22 cellular contexts compared by ENCODE assay signal in genomic region chr14:49653508-49653907, GRCh38. TPM values are rescaled to one million over a fixed set of nuclear protein-coding genes. Genes with fewer than 3 reads are reported as not detected.
DNase-seq lines count a peak whose midpoint lies in the region; ATAC-seq, FAIRE-seq and TF ChIP-seq lines count a peak whose summit lies in the region.
"Had no signal": no experiment of that assay in that cellular context is flagged by ENCODE, and none has a peak within 500 bp of the region (broad histone marks: within the 10 kb centered on the region; RNA-seq: fewer than 3 reads in every experiment).

No MANE protein-coding gene starts in this region.

- no peak overlapping the region for H2BK12ac ChIP-seq in H9 (ENCODE audit: insufficient read length, low read depth, low read length)

- TF ChIP-seq POLR2A in GM18505 (IDR thresholded peaks at IDR 0.05; ENCODE audit: borderline replicate concordance, extremely low read depth, insufficient read depth, insufficient read length), result no peak

- no peak overlapping the region for H2BK5ac ChIP-seq in H9 (ENCODE audit: insufficient read length, low read length)

- H2AFZ ChIP-seq in H9 (ENCODE audit: low read length), result no peak overlapping the region
- H2AFZ ChIP-seq: GM23338 had no signal

- H3K27me3 Mint-ChIP-seq in WTC11 (ENCODE audit: low read depth) (no peaks in the 10 kb centered on the region), H9 (ENCODE audit: low read depth) (no peaks in the 10 kb centered on the region)
- H3K27me3 Mint-ChIP-seq: CD4-positive, alpha-beta memory T cell had no signal

- H3K4me3 ChIP-seq in psoas muscle, result no peak overlapping the region
- H3K4me3 ChIP-seq: A549, GM23338, HAP-1 had no signal

- no peak overlapping the region for H3K18ac ChIP-seq in H9 (ENCODE audit: insufficient read length, low read depth, low read length)

- no peaks in the 10 kb centered on the region for H3K27me3 ChIP-seq in H9 (ENCODE audit: insufficient read depth, low read length)
- H3K27me3 ChIP-seq in psoas muscle (ENCODE audit: insufficient read depth in 3 of 3, low read length in 2 of 3), result no peaks in the 10 kb centered on the region

- no peaks in the 10 kb centered on the region for H3K23me2 ChIP-seq in H9 (ENCODE audit: insufficient read length, low read depth, low read length, poor library complexity, severe bottlenecking)

- peak; percentile 32 for DNase-seq in Right ventricle myocardium inferior (ENCODE audit: missing footprints)
- no peak for DNase-seq in left ventricle myocardium superior
- no peak for DNase-seq in WTC11 (ENCODE audit: low spot score)
- DNase-seq in H9, result no peak
- no peak for DNase-seq in psoas muscle
- DNase-seq: ACHN; AML-193; C1 segment of cervical spinal cord; Calu3; CD4-positive, alpha-beta memory T cell; COR-L47; DMS53; DMS79 treated with DMSO at 0.1 percent for 48 hours; HFFc6 had no signal

- H3K4me1 Mint-ChIP-seq in WTC11 (no peaks in the 10 kb centered on the region), H9 (no peaks in the 10 kb centered on the region)
- H3K4me1 Mint-ChIP-seq: GM23338 had no signal

- no peak overlapping the region for H3K27ac Mint-ChIP-seq in WTC11
- no peak overlapping the region; a peak in 1 of 7 replicates for H3K27ac Mint-ChIP-seq in H9
- H3K27ac Mint-ChIP-seq: GM23338, HFFc6 had no signal

- no peaks in the 10 kb centered on the region for H3K79me1 ChIP-seq in H9 (ENCODE audit: insufficient read depth, low read depth, low read length, poor library complexity, severe bottlenecking)

- no peak overlapping the region for H4K8ac ChIP-seq in H9 (replicated peaks; ENCODE audit: insufficient read length, low read depth, low read length)

- H3K14ac ChIP-seq in H9 (ENCODE audit: insufficient read depth, low read length), result no peak overlapping the region

- no peak overlapping the region for H3K4me2 ChIP-seq in H9 (ENCODE audit: insufficient read depth, insufficient read length, low read length)
- H3K4me2 ChIP-seq: A549, GM23338 had no signal

- H3K9me3 ChIP-seq in H9 (ENCODE audit: control insufficient read depth, low read depth, low read length) (no peaks in the 10 kb centered on the region), psoas muscle (no peaks in the 10 kb centered on the region)
- H3K9me3 ChIP-seq: A549, HAP-1 had no signal

- H3K36me3 ChIP-seq in psoas muscle (ENCODE audit: insufficient read depth in 1 of 2, low read depth in 1 of 2), result no peaks in the 10 kb centered on the region

- CTCF ChIA-PET in WTC11 (lab: Charles Lee), result no interaction called here

- peaks cover 16% of the 10 kb centered on the region for H3K36me3 Mint-ChIP-seq in WTC11
- H3K36me3 Mint-ChIP-seq in H9 (ENCODE audit: insufficient read depth in 1 of 3, low read depth in 3 of 3), result peaks cover 6 to 28% (median 23%) of the 10 kb centered on the region in 3 experiments; a peak in 6 of 7 replicates
- H3K36me3 Mint-ChIP-seq: CD4-positive, alpha-beta memory T cell had no signal

- FAIRE-seq in endometrium (lab: Jason Lieb, UNC), result peak; percentile 8
- FAIRE-seq: A549, GM12892, GM19239 had no signal

- TF ChIP-seq CTCF in WTC11 (IDR thresholded peaks at IDR 0.05) (no peak), H9 (conservative IDR thresholded peaks at IDR 0.05) (no peak), psoas muscle (IDR thresholded peaks at IDR 0.05) (no peak)

- no peak overlapping the region for H3K9ac ChIP-seq in H9 (ENCODE audit: extremely low read depth, insufficient read length, low read length)

- POLR2A ChIA-PET in WTC11 (lab: Charles Lee), result no interaction called here

- no peak for ATAC-seq in Right ventricle myocardium inferior
- ATAC-seq in left ventricle myocardium superior, result no peak
- no peak for ATAC-seq in WTC11
- no peak for ATAC-seq in GM18505 (IDR thresholded peaks at IDR 0.05; ENCODE audit: unreplicated experiment)
- no peak for ATAC-seq in psoas muscle
- ATAC-seq: A549, GM23338 had no signal

- H2BK20ac ChIP-seq in H9 (ENCODE audit: low read depth, low read length, poor library complexity, severe bottlenecking), result no peak overlapping the region

- no peak overlapping the region for H3K4me3 Mint-ChIP-seq in WTC11
- H3K4me3 Mint-ChIP-seq in H9, result no peak overlapping the region
- H3K4me3 Mint-ChIP-seq: CD4-positive, alpha-beta memory T cell; GM23338; HFFc6 had no signal

- H2BK15ac ChIP-seq in H9 (ENCODE audit: low read depth, low read length), result no peak overlapping the region

- H4K91ac ChIP-seq in H9 (ENCODE audit: insufficient read length, low read depth, low read length), result no peak overlapping the region

- H4K5ac ChIP-seq in H9 (ENCODE audit: insufficient read length, low read depth, low read length), result no peak overlapping the region

- no peak overlapping the region for H3K56ac ChIP-seq in H9 (ENCODE audit: insufficient read length, low read depth, low read length)

- H3K4ac ChIP-seq in H9 (ENCODE audit: low read depth, low read length), result no peak overlapping the region

- H4K20me1 ChIP-seq in H9 (ENCODE audit: control insufficient read depth, insufficient read depth, insufficient read length), result no peaks in the 10 kb centered on the region

- no peak overlapping the region for H2BK120ac ChIP-seq in H9 (ENCODE audit: low read depth, low read length, poor library complexity, severe bottlenecking)

- no peak overlapping the region for H3T11ph ChIP-seq in H9 (ENCODE audit: low read length)

- no peaks in the 10 kb centered on the region for H3K4me1 ChIP-seq in H9 (ENCODE audit: insufficient read depth, low read length)
- H3K4me1 ChIP-seq in psoas muscle, result no peaks in the 10 kb centered on the region
- H3K4me1 ChIP-seq: HAP-1 had no signal

- no peak overlapping the region for H3K23ac ChIP-seq in H9 (ENCODE audit: insufficient read length, low read depth, low read length)

- intact Hi-C loops in Right ventricle myocardium inferior (cut with DNase I) (no loop called here), left ventricle myocardium superior (cut with micrococcal nuclease) (no loop called here), psoas muscle (cut with DNase I) (no loop called here)

- H3K27ac ChIP-seq in H9 (ENCODE audit: insufficient read length, low read depth, low read length) (no peak overlapping the region), psoas muscle (no peak overlapping the region)
- H3K27ac ChIP-seq: 22Rv1, A549 had no signal

- no peaks in the 10 kb centered on the region for H3K79me2 ChIP-seq in H9 (ENCODE audit: insufficient read depth, low read length)

- H3K9me3 Mint-ChIP-seq in WTC11 (no peaks in the 10 kb centered on the region), H9 (no peaks in the 10 kb centered on the region)
- H3K9me3 Mint-ChIP-seq: CD4-positive, alpha-beta memory T cell; GM23338; HFFc6 had no signal

- no peak overlapping the region for H2AK5ac ChIP-seq in H9 (ENCODE audit: insufficient read length, low read length)

- no CpG with 5 or more reads among the region's 6 CpGs for WGBS in H9 (ENCODE audit: extremely low coverage, insufficient read length, low lambda C conversion rate)
- 95 to 97% (median 97%) methylated on average over 6 of the region's 6 CpGs for WGBS in psoas muscle, 3 donors

TF ChIP-seq in WTC11, 78 proteins besides CTCF, POLR2A, EP300 and RAD21:
- peak; percentile 89; the same call in 1 of the 2 replicates for TF ChIP-seq ZNF121 (CRISPR knock-in tag; IDR thresholded peaks at IDR 0.05)
- no peak for TF ChIP-seq E2F1 (CRISPR knock-in tag; IDR thresholded peaks at IDR 0.05)
- no peak for TF ChIP-seq ZNF423 (CRISPR knock-in tag; IDR thresholded peaks at IDR 0.05)
- no peak for TF ChIP-seq USF2 (CRISPR knock-in tag; IDR thresholded peaks at IDR 0.05)
TF ChIP-seq in WTC11: peak in this region for 1.

RNA-seq across cellular contexts. Expression of gene DNAAF2, which starts 18.5 kb away (rescaled TPM):
- total RNA-seq in Right ventricle myocardium inferior, result 6.1 TPM
- total RNA-seq in left ventricle myocardium superior, result 6.8 TPM
- total RNA-seq in WTC11 (2021), result 19.9 to 22.8 TPM (median 22.5 TPM) in 3 replicates
- 26.1 and 26.3 TPM in 2 replicates for total RNA-seq in H9 (2021)
- total RNA-seq in psoas muscle, result 1 to 10 TPM; 4.0 to 6.0 (median 4.2) TPM
- polyA plus RNA-seq in psoas muscle, result 10 to 100 TPM in 1 of 3 donors, 1 to 10 TPM in 2; 6.7 to 10.6 (median 9.5) TPM

RNA-seq across cellular contexts. Expression of gene MGAT2, which starts 32.9 kb away (rescaled TPM):
- total RNA-seq in Right ventricle myocardium inferior (10.8 TPM), left ventricle myocardium superior (9.6 TPM), WTC11 (2021) (24.5 to 27.7 TPM (median 25.2 TPM) in 3 replicates), H9 (2021) (24.5 and 27.9 TPM in 2 replicates), psoas muscle (10 to 100 TPM in 1 of 4 donors, 1 to 10 TPM in 3; 8.0 to 12.4 (median 9.3) TPM)
- polyA plus RNA-seq in psoas muscle, result 10 to 100 TPM in 2 of 3 donors, 1 to 10 TPM in 1; 5.5 to 11.4 (median 10.6) TPM

RNA-seq across cellular contexts. Expression of gene RPL36AL, which starts 33.1 kb away (rescaled TPM):
- 138 TPM for total RNA-seq in Right ventricle myocardium inferior
- 149 TPM for total RNA-seq in left ventricle myocardium superior
- total RNA-seq in WTC11 (2021), result 173 to 212 TPM (median 177 TPM) in 3 replicates
- total RNA-seq in H9 (2021), result 205 and 207 TPM in 2 replicates
- 100 to 1,000 TPM in 3 of 4 donors, 10 to 100 TPM in 1; 84.6 to 178 (median 152) TPM for total RNA-seq in psoas muscle
- polyA plus RNA-seq in psoas muscle, result 100 to 1,000 TPM; 366 to 522 (median 445) TPM

RNA-seq across cellular contexts. Expression of gene POLE2, which starts 34.5 kb away (rescaled TPM):
- total RNA-seq in Right ventricle myocardium inferior (0.54 TPM), left ventricle myocardium superior (0.40 TPM), WTC11 (2021) (24.0 to 24.6 TPM (median 24.4 TPM) in 3 replicates), H9 (2021) (24.1 and 25.7 TPM in 2 replicates), psoas muscle (1 to 10 TPM in 1 of 4 donors, under 1 TPM in 2, not detected in 1; 0.46 to 1.0 (median 0.96) TPM)
- 1 to 10 TPM in 1 of 3 donors, under 1 TPM in 2; 0.46 to 2.3 (median 0.48) TPM for polyA plus RNA-seq in psoas muscle

RNA-seq across cellular contexts. Expression of gene KLHDC1, which starts 39.4 kb away (rescaled TPM):
- total RNA-seq in Right ventricle myocardium inferior (7.1 TPM), left ventricle myocardium superior (6.0 TPM), WTC11 (2021) (0.16 TPM in 1 of 3 replicates, not detected in the others), H9 (2021) (not detected in 2 replicates), psoas muscle (1 to 10 TPM; 5.3 to 7.6 (median 6.9) TPM)
- polyA plus RNA-seq in psoas muscle, result 1 to 10 TPM; 1.0 to 2.9 (median 2.4) TPM
- polyA plus RNA-seq: GM23338 had no signal
